ENCODE assay signal across 23 cellular contexts in the genomic region with DNA sequence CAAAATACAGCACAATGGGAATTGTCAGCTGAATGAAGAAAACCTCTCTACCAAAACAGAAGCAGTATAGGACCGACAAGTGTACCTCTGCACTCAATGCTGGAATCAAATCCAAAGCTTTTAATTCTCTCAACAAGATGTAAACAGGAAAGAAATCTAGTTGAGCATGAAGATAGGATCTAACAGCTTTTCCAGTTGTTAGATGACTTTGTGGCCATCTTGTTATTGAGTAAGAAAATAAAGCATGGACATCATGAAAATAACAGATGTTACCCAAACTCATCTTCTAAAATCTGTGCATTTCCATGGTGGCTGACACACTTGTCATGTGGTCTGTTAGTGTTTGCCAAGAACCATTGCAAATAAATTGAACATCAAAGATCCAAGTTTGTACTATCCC. TPM values are rescaled to one million over a fixed set of nuclear protein-coding genes. Genes with fewer than 3 reads are reported as not detected.
DNase-seq lines count a peak whose midpoint lies in the region; ATAC-seq and TF ChIP-seq lines count a peak whose summit lies in the region.
"Had no signal": no experiment of that assay in that cellular context is flagged by ENCODE, and none has a peak within 500 bp of the region (broad histone marks: within the 10 kb centered on the region; RNA-seq: fewer than 3 reads in every experiment).

No MANE protein-coding gene starts in this region.

- POLR2A ChIA-PET in PC-3 (lab: Charles Lee; ENCODE audit: unreplicated experiment), result no interaction called here

- peak overlapping the region; percentile 17 for H3K27ac Mint-ChIP-seq in activated naive CD8-positive, alpha-beta T cell
- H3K27ac Mint-ChIP-seq in activated naive CD8-positive, alpha-beta T cell treated with anti-CD3 and anti-CD28 coated beads for 36 hours, result no peak overlapping the region
- H3K27ac Mint-ChIP-seq: CD8-positive, alpha-beta T cell had no signal

- no peaks in the 10 kb centered on the region for H3F3A ChIP-seq in PC-3 (ENCODE audit: low read length, unreplicated experiment)

- BruUV-seq in PC-3 (replicated peaks; lab: Mats Ljungman, UMichigan), result TSS peak; percentile 49

- ATAC-seq in PC-3, result no peak
- no peak for ATAC-seq in HG02588 (IDR thresholded peaks at IDR 0.05; ENCODE audit: unreplicated experiment)
- ATAC-seq: CD8-positive, alpha-beta T cell had no signal

- H3K27me3 Mint-ChIP-seq in activated naive CD8-positive, alpha-beta T cell, result no peaks in the 10 kb centered on the region
- H3K27me3 Mint-ChIP-seq in activated naive CD8-positive, alpha-beta T cell treated with anti-CD3 and anti-CD28 coated beads for 36 hours, result no peaks in the 10 kb centered on the region

- H3K36me3 ChIP-seq in PC-3 (ENCODE audit: low read depth, low read length), result peaks cover 9% of the 10 kb centered on the region

- no peaks in the 10 kb centered on the region for H3K9me2 ChIP-seq in PC-3 (replicated peaks; ENCODE audit: low read length)

- H3K4me1 ChIP-seq in PC-3 (ENCODE audit: insufficient read depth, low read length), result no peaks in the 10 kb centered on the region
- H3K4me1 ChIP-seq: SJCRH30 had no signal

- no peaks in the 10 kb centered on the region for H3K9me3 Mint-ChIP-seq in activated naive CD8-positive, alpha-beta T cell (ENCODE audit: low read depth)
- no peaks in the 10 kb centered on the region for H3K9me3 Mint-ChIP-seq in activated naive CD8-positive, alpha-beta T cell treated with anti-CD3 and anti-CD28 coated beads for 36 hours
- H3K9me3 Mint-ChIP-seq: CD8-positive, alpha-beta T cell had no signal

- intact Hi-C loops in PC-3 (cut with micrococcal nuclease) (no loop called here), posterior vena cava (cut with DNase I) (no loop called here)

- no peak overlapping the region for H3K9ac ChIP-seq in PC-3 (ENCODE audit: low read length)

- H3K36me3 Mint-ChIP-seq in activated naive CD8-positive, alpha-beta T cell, result peaks cover 25% of the 10 kb centered on the region
- H3K36me3 Mint-ChIP-seq in activated naive CD8-positive, alpha-beta T cell treated with anti-CD3 and anti-CD28 coated beads for 36 hours, result peaks cover 44% of the 10 kb centered on the region

- H4K20me1 ChIP-seq in PC-3 (ENCODE audit: low read length), result no peaks in the 10 kb centered on the region

- no peak overlapping the region for H2AFZ ChIP-seq in PC-3 (ENCODE audit: low read length)

- DNase-seq in activated naive CD8-positive, alpha-beta T cell treated with anti-CD3 and anti-CD28 coated beads for 36 hours, result no peak
- no peak for DNase-seq in PC-3
- peak; percentile 53 for DNase-seq in pons (ENCODE audit: low spot score)
- no peak for DNase-seq in posterior vena cava (ENCODE audit: low spot score)
- DNase-seq in AG08396 (ENCODE audit: low spot score), result no peak
- DNase-seq: AML-193; C1 segment of cervical spinal cord; CD8-positive, alpha-beta T cell; DMS53; GDM1; GOT3; KBM-7; NCI-H1092; NCI-H1436; NCI-H1930; NCI-H226; NCI-H510A treated with DMSO at 0.1 percent for 48 hours; NCI-H748 treated with DMSO at 0.1 percent for 48 hours; SJCRH30 had no signal

- H3K4me2 ChIP-seq in PC-3 (ENCODE audit: low read length), result no peak overlapping the region

- H3K27ac ChIP-seq in PC-3 (ENCODE audit: low read length) (no peak overlapping the region), cingulate gyrus (ENCODE audit: low read depth, low read length) (peak overlapping the region; percentile 42)
- H3K27ac ChIP-seq: 22Rv1, SJCRH30 had no signal

- no peaks in the 10 kb centered on the region for H3K79me2 ChIP-seq in PC-3 (ENCODE audit: low read length)

- H3K4me3 ChIP-seq in PC-3 (ENCODE audit: low read length), result no peak overlapping the region
- H3K4me3 ChIP-seq: SJCRH30 had no signal

- TF ChIP-seq CTCF in PC-3 (conservative IDR thresholded peaks at IDR 0.05; ENCODE audit: low read depth, low read length), result no peak

- H3K4me1 Mint-ChIP-seq in activated naive CD8-positive, alpha-beta T cell (ENCODE audit: low read depth), result peaks cover 10% of the 10 kb centered on the region
- H3K4me1 Mint-ChIP-seq in activated naive CD8-positive, alpha-beta T cell treated with anti-CD3 and anti-CD28 coated beads for 36 hours, result peaks cover 22% of the 10 kb centered on the region

- H3K4me3 Mint-ChIP-seq in activated naive CD8-positive, alpha-beta T cell, result no peak overlapping the region
- no peak overlapping the region for H3K4me3 Mint-ChIP-seq in activated naive CD8-positive, alpha-beta T cell treated with anti-CD3 and anti-CD28 coated beads for 36 hours
- H3K4me3 Mint-ChIP-seq: CD8-positive, alpha-beta T cell had no signal

- H3K9me3 ChIP-seq in PC-3 (ENCODE audit: low read length), result no peaks in the 10 kb centered on the region
- H3K9me3 ChIP-seq: SJCRH30 had no signal

- H3K27me3 ChIP-seq in PC-3 (ENCODE audit: low read length), result no peaks in the 10 kb centered on the region
- H3K27me3 ChIP-seq: SJCRH30 had no signal

- CTCF ChIA-PET in PC-3 (lab: Charles Lee), result no interaction called here

RNA-seq across cellular contexts. Expression of a gene that starts 34.7 kb away (rescaled TPM):
- 10 to 100 TPM; 60.5 to 63.3 TPM for total RNA-seq in activated naive CD8-positive, alpha-beta T cell treated with anti-CD3 and anti-CD28 coated beads for 36 hours
- 34.8 and 43.1 TPM in 2 replicates for total RNA-seq in PC-3 (2014; rRNA removed)
- total RNA-seq in posterior vena cava, result 10 to 100 TPM; 56.1 to 62.0 TPM
